In the genomic region with DNA sequence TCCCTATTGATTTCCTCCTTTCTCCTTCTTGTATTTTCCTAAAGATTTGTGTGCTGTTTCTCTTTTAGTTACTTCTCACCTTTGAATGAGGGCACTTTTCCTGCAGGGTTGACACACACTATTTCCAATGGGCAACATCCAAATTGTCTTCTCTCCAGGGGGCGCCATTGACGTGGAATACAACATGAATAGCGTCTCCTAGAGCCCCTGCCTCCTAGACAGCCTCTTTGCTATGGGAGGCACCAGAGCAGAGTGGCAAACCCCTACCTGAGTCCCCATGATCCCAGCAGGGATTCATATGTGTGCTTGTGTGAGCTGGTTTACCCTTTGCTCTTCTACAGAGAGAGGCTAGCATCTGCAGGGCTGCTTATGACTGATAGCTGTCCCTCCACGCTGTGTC, we compare ENCODE assay signal across 9 cellular contexts.
DNase-seq lines count a peak whose midpoint lies in the region; ATAC-seq and TF ChIP-seq lines count a peak whose summit lies in the region.
"Had no signal": no experiment of that assay in that cellular context is flagged by ENCODE, and none has a peak within 500 bp of the region (broad histone marks: within the 10 kb centered on the region; RNA-seq: fewer than 3 reads in every experiment).

No MANE protein-coding gene starts in this region.

- no peak overlapping the region for H3K27ac Mint-ChIP-seq in activated B cell treated with CpG ODN at 0.5 μM for 24 hours
- H3K27ac Mint-ChIP-seq: activated naive CD8-positive, alpha-beta T cell had no signal

- intact Hi-C loops in activated B cell treated with CpG ODN at 0.5 μM for 24 hours (cut with micrococcal nuclease), result loop anchor here (1.0 to 10.0 kb wide), 4 partner anchors 121 to 551 kb away; a partner anchor contains a TSS

- peak; percentile 75 for DNase-seq in ELF-1 (ENCODE audit: low read depth, low spot score)
- peak; percentile 27 for DNase-seq in NCI-H1092 (lab: John Stamatoyannopoulos, UW)
- DNase-seq in activated B cell treated with CpG ODN at 0.5 μM for 24 hours, result peak; percentile 26
- peak; percentile 66 to 71 for DNase-seq in cardiac fibroblast (ENCODE audit: low read depth in 2 of 2)
- peak; percentile 48 for DNase-seq in kidney tubule cell (ENCODE audit: low spot score)
- peak; percentile 22 to 53 (median 49) for DNase-seq in stimulated activated CD4-positive, alpha-beta T cell treated with anti-CD3 and anti-CD28 coated beads, TNF-alpha, amount 100 ng/mL, for 24 hours (ENCODE audit: low read depth in 3 of 3)
- DNase-seq in NCI-H446 treated with DMSO at 0.1 percent for 48 hours (lab: John Stamatoyannopoulos, UW), result no peak

- H3K4me1 Mint-ChIP-seq in activated B cell treated with CpG ODN at 0.5 μM for 24 hours, result no peaks in the 10 kb centered on the region

- TF ChIP-seq CTCF in activated B cell treated with CpG ODN at 0.5 μM for 24 hours (IDR thresholded peaks at IDR 0.05), result no peak
- TF ChIP-seq CTCF in cardiac fibroblast (IDR thresholded peaks at IDR 0.05; ENCODE audit: low read depth, low read length), result peak; percentile 56

- no peak overlapping the region for H3K4me3 ChIP-seq in cardiac fibroblast (replicated peaks in 1 of 2; ENCODE audit: low read depth in 2 of 2, low read length in 2 of 2)

- ATAC-seq in activated B cell treated with CpG ODN at 0.5 μM for 24 hours (ENCODE audit: low read depth), result peak; percentile 65
- ATAC-seq in HG02981 (IDR thresholded peaks at IDR 0.05; ENCODE audit: unreplicated experiment), result no peak

- POLR2A ChIA-PET in activated B cell treated with CpG ODN at 0.5 μM for 24 hours (lab: Charles Lee), result interaction anchor here (1.0 kb wide), 1 partner anchor 406 kb away, joined by 5 read pairs; no protein-coding TSS in a partner anchor

- H3K9me3 Mint-ChIP-seq in activated B cell treated with CpG ODN at 0.5 μM for 24 hours, result peaks cover 4% of the 10 kb centered on the region

- no peaks in the 10 kb centered on the region for H3K36me3 Mint-ChIP-seq in activated B cell treated with CpG ODN at 0.5 μM for 24 hours (ENCODE audit: low read depth)
- H3K36me3 Mint-ChIP-seq: activated naive CD8-positive, alpha-beta T cell had no signal

- CTCF ChIA-PET in activated B cell treated with CpG ODN at 0.5 μM for 24 hours (lab: Charles Lee), result interaction anchor here (1.0 to 3.9 kb wide), 8 partner anchors 12 to 708 kb away, joined by 3 to 62 read pairs (median 3); no protein-coding TSS in a partner anchor

- H3K4me3 Mint-ChIP-seq in activated B cell treated with CpG ODN at 0.5 μM for 24 hours, result no peak overlapping the region
- H3K4me3 Mint-ChIP-seq: activated naive CD8-positive, alpha-beta T cell had no signal

- H3K27me3 Mint-ChIP-seq in activated B cell treated with CpG ODN at 0.5 μM for 24 hours, result peaks cover 2% of the 10 kb centered on the region
- H3K27me3 Mint-ChIP-seq: activated naive CD8-positive, alpha-beta T cell had no signal
